ENCODE assay signal across 23 cellular contexts in genomic region chr2:180934911-180935310, GRCh38. TPM values are rescaled to one million over a fixed set of nuclear protein-coding genes. Genes with fewer than 3 reads are reported as not detected.
DNase-seq lines count a peak whose midpoint lies in the region; ATAC-seq and TF ChIP-seq lines count a peak whose summit lies in the region.
"Had no signal": no experiment of that assay in that cellular context is flagged by ENCODE, and none has a peak within 500 bp of the region (broad histone marks: within the 10 kb centered on the region; RNA-seq: fewer than 3 reads in every experiment).

No MANE protein-coding gene starts in this region.

- H3K27me3 Mint-ChIP-seq in neural progenitor cell (ENCODE audit: insufficient read depth, low read depth), result no peaks in the 10 kb centered on the region

- no peaks in the 10 kb centered on the region for H3K4me1 Mint-ChIP-seq in neural progenitor cell
- H3K4me1 Mint-ChIP-seq: CD14-positive monocyte, H9 had no signal

- H3K9ac ChIP-seq in neural progenitor cell, result no peak overlapping the region
- H3K9ac ChIP-seq: BLaER1 treated with 17β-estradiol and CSF1 and Interleukin-3, amounts not matched to agents 10 nM and 100 nM; GM23248 had no signal

- TF ChIP-seq CTCF in 22Rv1 (IDR thresholded peaks at IDR 0.05) (no peak), VCaP (conservative IDR thresholded peaks at IDR 0.05) (no peak), neural progenitor cell (IDR thresholded peaks at IDR 0.05) (no peak)

- no peaks in the 10 kb centered on the region for H3K79me2 ChIP-seq in neural progenitor cell (ENCODE audit: low read depth)

- H3K36me3 ChIP-seq in neural progenitor cell, result no peaks in the 10 kb centered on the region
- H3K36me3 ChIP-seq: BE2C; BLaER1 treated with 17β-estradiol and CSF1 and Interleukin-3, amounts not matched to agents 10 nM and 100 nM had no signal

- H2AFZ ChIP-seq in neural progenitor cell (replicated peaks), result peak overlapping the region; percentile 10
- H2AFZ ChIP-seq: GM23248 had no signal

- no peaks in the 10 kb centered on the region for H3F3A ChIP-seq in neural progenitor cell (ENCODE audit: low read depth)

- H3K4me1 ChIP-seq in neural progenitor cell, result no peaks in the 10 kb centered on the region
- H3K4me1 ChIP-seq: A549, BE2C had no signal

- H3K27ac ChIP-seq in 22Rv1 (peak overlapping the region; percentile 25; the same call in 1 of the 2 replicates), VCaP (peak overlapping the region; percentile 55), neural progenitor cell (no peak overlapping the region)
- H3K27ac ChIP-seq: A549; BLaER1 treated with 17β-estradiol and CSF1 and Interleukin-3, amounts not matched to agents 10 nM and 100 nM; GM23248 had no signal

- no peaks in the 10 kb centered on the region for H4K20me1 ChIP-seq in neural progenitor cell (ENCODE audit: low read depth)
- H4K20me1 ChIP-seq: BLaER1 treated with 17β-estradiol and CSF1 and Interleukin-3, amounts not matched to agents 10 nM and 100 nM had no signal

- H3K27me3 ChIP-seq in neural progenitor cell, result no peaks in the 10 kb centered on the region
- H3K27me3 ChIP-seq: BE2C; BLaER1 treated with 17β-estradiol and CSF1 and Interleukin-3, amounts not matched to agents 10 nM and 100 nM had no signal

- DNase-seq in neural progenitor cell (ENCODE audit: low spot score) (no peak), NCI-H226 (no peak)
- DNase-seq: 8988T; ACHN; AML-193; BE2C; CD4-positive, alpha-beta T cell; CD8-positive, alpha-beta memory T cell; DMS 273 treated with DMSO at 0.1 percent for 48 hours; DMS79; EL; GDM1; GM23248; H9 had no signal

- H3K4me2 ChIP-seq in neural progenitor cell, result no peak overlapping the region
- H3K4me2 ChIP-seq: A549; BLaER1 treated with 17β-estradiol and CSF1 and Interleukin-3, amounts not matched to agents 10 nM and 100 nM had no signal

- no peak for ATAC-seq in GM21528 (IDR thresholded peaks at IDR 0.05; ENCODE audit: low FRiP score, unreplicated experiment)
- no peak for ATAC-seq in GM21423 (IDR thresholded peaks at IDR 0.05; ENCODE audit: unreplicated experiment)
- ATAC-seq: A549, GM12878, HCT116 had no signal

- H3K9me3 Mint-ChIP-seq in neural progenitor cell, result no peaks in the 10 kb centered on the region
- H3K9me3 Mint-ChIP-seq: CD4-positive, alpha-beta T cell; CD8-positive, alpha-beta memory T cell; H9 had no signal

- H3K9me3 ChIP-seq in neural progenitor cell (ENCODE audit: low read depth), result no peaks in the 10 kb centered on the region
- H3K9me3 ChIP-seq: A549, BE2C had no signal

- no peak overlapping the region for H3K4me3 ChIP-seq in neural progenitor cell
- H3K4me3 ChIP-seq: A549; BLaER1 treated with 17β-estradiol and CSF1 and Interleukin-3, amounts not matched to agents 10 nM and 100 nM; GM12878; GM23248 had no signal

- no peak overlapping the region for H3K4me3 Mint-ChIP-seq in neural progenitor cell
- H3K4me3 Mint-ChIP-seq: CD14-positive monocyte; CD4-positive, alpha-beta T cell; CD8-positive, alpha-beta memory T cell; H9 had no signal

- no peaks in the 10 kb centered on the region for H3K36me3 Mint-ChIP-seq in neural progenitor cell
- H3K36me3 Mint-ChIP-seq: CD14-positive monocyte had no signal

- H3K27ac Mint-ChIP-seq in neural progenitor cell, result no peak overlapping the region
- H3K27ac Mint-ChIP-seq: CD14-positive monocyte; CD4-positive, alpha-beta T cell; CD8-positive, alpha-beta memory T cell; H9 had no signal

RNA-seq across cellular contexts. Expression of gene UBE2E3, which starts 45.5 kb away (rescaled TPM):
- 343 and 379 TPM in 2 replicates for total RNA-seq in neural progenitor cell (ENCODE audit: low replicate concordance)
